ENCODE assay signal across 11 cellular contexts in the genomic region with DNA sequence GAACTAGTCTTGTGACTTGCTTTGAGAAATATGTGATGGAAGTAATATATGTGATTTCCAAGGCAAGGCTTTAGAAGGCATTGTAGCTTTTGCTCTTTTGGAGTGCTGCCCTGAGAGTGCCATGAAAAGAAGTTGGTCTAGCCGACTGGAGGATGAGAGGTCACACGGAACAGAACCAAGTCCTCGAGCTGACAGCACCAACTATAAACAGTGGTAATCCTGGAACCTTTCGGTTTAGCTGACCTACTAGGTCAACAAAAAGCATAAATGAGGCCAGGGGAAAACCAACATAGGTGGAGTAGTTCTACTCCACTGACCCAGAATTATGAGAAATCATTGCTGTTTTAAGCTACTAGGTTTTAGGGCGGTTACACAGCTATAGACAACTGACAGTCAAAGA. TPM values are rescaled to one million over a fixed set of nuclear protein-coding genes. Genes with fewer than 3 reads are reported as not detected.
DNase-seq lines count a peak whose midpoint lies in the region; ATAC-seq and TF ChIP-seq lines count a peak whose summit lies in the region.
"Had no signal": no experiment of that assay in that cellular context is flagged by ENCODE, and none has a peak within 500 bp of the region (broad histone marks: within the 10 kb centered on the region; RNA-seq: fewer than 3 reads in every experiment).

No MANE protein-coding gene starts in this region.

- H3K27ac ChIP-seq in PC-3 (ENCODE audit: low read length) = no peak overlapping the region

- no peak for TF ChIP-seq CTCF in GM13976 (IDR thresholded peaks at IDR 0.05; ENCODE audit: borderline replicate concordance, control extremely low read depth, extremely low read depth, insufficient read depth, missing control alignments)
- no peak for TF ChIP-seq CTCF in PC-3 (conservative IDR thresholded peaks at IDR 0.05; ENCODE audit: low read depth, low read length)

- peak overlapping the region; percentile 94 for H3K9ac ChIP-seq in PC-3 (ENCODE audit: low read length)

- no peaks in the 10 kb centered on the region for H3K27me3 Mint-ChIP-seq in stimulated activated naive CD8-positive, alpha-beta T cell treated with anti-CD3 and anti-CD28 coated beads, Interleukin-15, amount 100 ng/mL, for 72 hours

- H3K27me3 ChIP-seq in PC-3 (ENCODE audit: low read length) = no peaks in the 10 kb centered on the region

- H3K9me3 ChIP-seq in PC-3 (ENCODE audit: low read length) = no peaks in the 10 kb centered on the region

- no peak for ATAC-seq in PC-3
- ATAC-seq in stimulated activated naive CD8-positive, alpha-beta T cell treated with anti-CD3 and anti-CD28 coated beads, Interleukin-15, amount 100 ng/mL, for 72 hours = no peak
- ATAC-seq in left colon = no peak

- peaks cover 37% of the 10 kb centered on the region for H4K20me1 ChIP-seq in PC-3 (ENCODE audit: low read length)

- no peaks in the 10 kb centered on the region for H3F3A ChIP-seq in PC-3 (ENCODE audit: low read length, unreplicated experiment)

- DNase-seq in GM13976 (ENCODE audit: low spot score) (peak; percentile 38), PC-3 (no peak), fibroblast of peridontal ligament (ENCODE audit: extremely low read depth) (peak; percentile 19), skeletal muscle cell (ENCODE audit: low read depth) (no peak), CD1c-positive myeloid dendritic cell (ENCODE audit: extremely low spot score) (no peak), left colon (no peak)
- DNase-seq in central memory CD4-positive, alpha-beta T cell = no peak
- DNase-seq in stimulated activated naive CD8-positive, alpha-beta T cell treated with anti-CD3 and anti-CD28 coated beads, Interleukin-15, amount 100 ng/mL, for 72 hours = no peak
- DNase-seq: NCI-H446 treated with DMSO at 0.1 percent for 48 hours had no signal

- BruUV-seq in PC-3 (replicated peaks; lab: Mats Ljungman, UMichigan) = no TSS peak

- peak overlapping the region; percentile 90 for H3K4me2 ChIP-seq in PC-3 (ENCODE audit: low read length)

- peak overlapping the region; percentile 98 for H3K4me3 ChIP-seq in PC-3 (ENCODE audit: low read length)
- peak overlapping the region; percentile 100 for H3K4me3 ChIP-seq in skeletal muscle cell (ENCODE audit: low read depth, low read length)

- intact Hi-C loops in PC-3 (cut with micrococcal nuclease) (loop anchor here (5.0 to 10.0 kb wide), 2 partner anchors 40 to 208 kb away; a partner anchor contains a TSS), left colon (cut with DNase I, micrococcal nuclease) (no loop called here)

- H3K4me1 ChIP-seq in PC-3 (ENCODE audit: insufficient read depth, low read length) = peaks cover 17% of the 10 kb centered on the region

- no peaks in the 10 kb centered on the region for H3K9me3 Mint-ChIP-seq in stimulated activated naive CD8-positive, alpha-beta T cell treated with anti-CD3 and anti-CD28 coated beads, Interleukin-15, amount 100 ng/mL, for 72 hours
- H3K9me3 Mint-ChIP-seq: activated T-helper 2 cell treated with anti-CD3 and anti-CD28 coated beads, Interferon-gamma antibody, Interleukin-2, Interleukin-4, amounts not matched to agents 10 μg/mL and 5 μg/mL and 100 μg/mL, durations not matched to agents 14 hours and 24 hours and 36 hours; neural crest cell had no signal

- in situ Hi-C loops in GM13976 (cut with MboI; ENCODE audit: low sequenced_read_pairs, unreplicated experiment) = no loop called here

- H3K4me3 Mint-ChIP-seq in stimulated activated naive CD8-positive, alpha-beta T cell treated with anti-CD3 and anti-CD28 coated beads, Interleukin-15, amount 100 ng/mL, for 72 hours = no peak overlapping the region
- H3K4me3 Mint-ChIP-seq: neural crest cell had no signal

- no peak overlapping the region for H2AFZ ChIP-seq in PC-3 (ENCODE audit: low read length)

- H3K79me2 ChIP-seq in PC-3 (ENCODE audit: low read length) = peaks cover 94% of the 10 kb centered on the region

- POLR2A ChIA-PET in PC-3 (lab: Charles Lee; ENCODE audit: unreplicated experiment) = interaction anchor here (0.6 kb wide), 1 partner anchor 482 kb away, joined by 10 read pairs; no protein-coding TSS in a partner anchor

- no peaks in the 10 kb centered on the region for H3K9me2 ChIP-seq in PC-3 (replicated peaks; ENCODE audit: low read length)

- CTCF ChIA-PET in PC-3 (lab: Charles Lee) = interaction anchor here (0.6 kb wide), 1 partner anchor 40 kb away, joined by 5 read pairs; no protein-coding TSS in a partner anchor

- H3K36me3 ChIP-seq in PC-3 (ENCODE audit: low read depth, low read length) = peaks cover 8% of the 10 kb centered on the region; the same call in 1 of the 2 replicates

- H3K27ac Mint-ChIP-seq in stimulated activated naive CD8-positive, alpha-beta T cell treated with anti-CD3 and anti-CD28 coated beads, Interleukin-15, amount 100 ng/mL, for 72 hours = peak overlapping the region in 1 of 2 donors; percentile 47
- H3K27ac Mint-ChIP-seq: activated T-helper 2 cell treated with anti-CD3 and anti-CD28 coated beads, Interferon-gamma antibody, Interleukin-2, Interleukin-4, amounts not matched to agents 10 μg/mL and 5 μg/mL and 100 μg/mL, durations not matched to agents 14 hours and 24 hours and 36 hours had no signal

- peaks cover 60% of the 10 kb centered on the region for H3K4me1 Mint-ChIP-seq in stimulated activated naive CD8-positive, alpha-beta T cell treated with anti-CD3 and anti-CD28 coated beads, Interleukin-15, amount 100 ng/mL, for 72 hours

RNA-seq across cellular contexts. Expression of a gene that starts 1.4 kb away (rescaled TPM):
- total RNA-seq in PC-3 (2014; rRNA removed) = 143 and 174 TPM in 2 replicates
- 100 to 1,000 TPM; 186 to 204 TPM for total RNA-seq in left colon

RNA-seq across cellular contexts. Expression of a gene that starts 1.9 kb away (rescaled TPM):
- total RNA-seq in PC-3 (2014; rRNA removed) (13.8 and 15.3 TPM in 2 replicates), left colon (10 to 100 TPM; 17.4 to 23.5 TPM)

Comparison
In these comparisons a context has a peak if more than half of its experiments do, and no peak if none do; other contexts are left out.
1. DNase-seq: peak in GM13976 (single experiment) and fibroblast of peridontal ligament (single experiment); none in PC-3 (single experiment), skeletal muscle cell (single experiment), central memory CD4-positive, alpha-beta T cell (single experiment), CD1c-positive myeloid dendritic cell (single experiment), stimulated activated naive CD8-positive, alpha-beta T cell treated with anti-CD3 and anti-CD28 coated beads, Interleukin-15, amount 100 ng/mL, for 72 hours (0 of 2) and left colon (0 of 2).